ENCODE assay signal across 12 cellular contexts in genomic region chrX:12792711-12793110, GRCh38. TPM values are rescaled to one million over a fixed set of nuclear protein-coding genes. Genes with fewer than 3 reads are reported as not detected.
DNase-seq lines count a peak whose midpoint lies in the region; ATAC-seq, FAIRE-seq and TF ChIP-seq lines count a peak whose summit lies in the region.
"Had no signal": no experiment of that assay in that cellular context is flagged by ENCODE, and none has a peak within 500 bp of the region (broad histone marks: within the 10 kb centered on the region; RNA-seq: fewer than 3 reads in every experiment).

No MANE protein-coding gene starts in this region.

- TF ChIP-seq CTCF in HepG2 (CRISPR knock-in tag; IDR thresholded peaks at IDR 0.05) (no peak), right lobe of liver (IDR thresholded peaks at IDR 0.05) (no peak), fibroblast of mammary gland (conservative IDR thresholded peaks at IDR 0.05; ENCODE audit: control insufficient read depth, insufficient read depth, low read depth, low read length) (no peak), type B pancreatic cell (conservative IDR thresholded peaks at IDR 0.05) (no peak)

- peak overlapping the region; percentile 84 for H3K4me2 ChIP-seq in HepG2 (ENCODE audit: low read depth, low read length)

- H3K4me1 ChIP-seq in HepG2 (ENCODE audit: insufficient read depth, low read length) (peaks cover 27% of the 10 kb centered on the region), right lobe of liver (no peaks in the 10 kb centered on the region)

- peaks cover 13% of the 10 kb centered on the region for H3K36me3 Mint-ChIP-seq in type B pancreatic cell

- H3K79me2 ChIP-seq in HepG2 (ENCODE audit: insufficient read depth, low read length): peaks cover 13% of the 10 kb centered on the region

- CTCF ChIA-PET in HepG2 (lab: Yijun Ruan, JAX; ENCODE audit: low intra/inter-chr PET ratio, low total read pairs): no interaction called here

- no peak for ATAC-seq in HepG2
- ATAC-seq in right lobe of liver: no peak

- intact Hi-C loops in HepG2 (cut with micrococcal nuclease; ENCODE audit: unreplicated experiment) (no loop called here), right lobe of liver (cut with DNase I) (no loop called here)

- H3K27ac ChIP-seq in HepG2 (ENCODE audit: extremely low read length, insufficient read depth, low read length) (no peak overlapping the region), right lobe of liver (no peak overlapping the region), SK-N-MC (no peak overlapping the region)
- H3K27ac ChIP-seq: dorsolateral prefrontal cortex had no signal

- no peak overlapping the region for H3K27ac Mint-ChIP-seq in type B pancreatic cell

- 70% methylated on average over 3 of the region's 3 CpGs for WGBS in HepG2 (ENCODE audit: low lambda C conversion rate)
- WGBS in right lobe of liver (ENCODE audit: insufficient coverage, low coverage, low lambda C conversion rate, missing lambda C conversion rate): 77% methylated on average over 3 of the region's 3 CpGs

- no peaks in the 10 kb centered on the region for H3K4me1 Mint-ChIP-seq in type B pancreatic cell (ENCODE audit: unreplicated experiment)

- FAIRE-seq in HepG2 (lab: Jason Lieb, UNC): no peak

- H3K9ac ChIP-seq in HepG2 (ENCODE audit: insufficient read depth, low read depth, low read length) (no peak overlapping the region), SK-N-MC (ENCODE audit: insufficient read length) (no peak overlapping the region)

- peak overlapping the region in 1 of 3 experiments; percentile 69; a peak in 2 of 6 replicates for H3K4me3 ChIP-seq in HepG2 (replicated peaks in 1 of 3; ENCODE audit: insufficient read depth in 1 of 3, low read depth in 2 of 3, low read length in 3 of 3)
- no peak overlapping the region for H3K4me3 ChIP-seq in right lobe of liver
- peak overlapping the region; percentile 78; the same call in 1 of the 2 replicates for H3K4me3 ChIP-seq in SK-N-MC
- peak overlapping the region; percentile 49 for H3K4me3 ChIP-seq in fibroblast of mammary gland (ENCODE audit: control insufficient read depth, low read depth, low read length)

- H3K27me3 ChIP-seq in HepG2 (ENCODE audit: control insufficient read depth in 1 of 2, insufficient read depth in 2 of 2, low read length in 2 of 2) (no peaks in the 10 kb centered on the region; a peak in 1 of 5 replicates), right lobe of liver (no peaks in the 10 kb centered on the region)
- H3K27me3 ChIP-seq: stomach had no signal

- POLR2A ChIA-PET in HepG2 (lab: Yijun Ruan, JAX): no interaction called here

- peaks cover 8% of the 10 kb centered on the region for H3K9me3 Mint-ChIP-seq in type B pancreatic cell

- DNase-seq in HepG2 (ENCODE audit: low spot score) (no peak), right lobe of liver (no peak), SK-N-MC (ENCODE audit: low read depth, low spot score) (no peak), fibroblast of mammary gland (ENCODE audit: low read depth) (no peak), type B pancreatic cell (ENCODE audit: extremely low spot score, unreplicated experiment) (no peak), DMS79 (lab: John Stamatoyannopoulos, UW) (no peak), NOMO-1 treated with dmso at 0.1 percent for 144 hours (lab: John Stamatoyannopoulos, UW; ENCODE audit: unreplicated experiment) (no peak), NCI-H2107 treated with DMSO at 0.1 percent for 48 hours (lab: John Stamatoyannopoulos, UW; ENCODE audit: unreplicated experiment) (no peak)
- DNase-seq: AML-193, dorsolateral prefrontal cortex, hippocampal formation, stomach had no signal

- no peak for TF ChIP-seq RAD21 in HepG2 (CRISPR knock-in tag; IDR thresholded peaks at IDR 0.05)

- no peak overlapping the region for H2AFZ ChIP-seq in HepG2 (ENCODE audit: low read length)

- H3K27me3 Mint-ChIP-seq in type B pancreatic cell: peaks cover 6% of the 10 kb centered on the region

- TF ChIP-seq EP300 in HepG2 (IDR thresholded peaks at IDR 0.05; ENCODE audit: low read depth in 2 of 2, low read length in 2 of 2): no peak
- TF ChIP-seq EP300 in HepG2 (CRISPR knock-in tag; IDR thresholded peaks at IDR 0.05; ENCODE audit: borderline replicate concordance): no peak

- H4K20me1 ChIP-seq in HepG2 (ENCODE audit: insufficient read depth, low read length): no peaks in the 10 kb centered on the region

- H3K9me3 ChIP-seq in HepG2 (ENCODE audit: low read length): no peaks in the 10 kb centered on the region
- H3K9me3 ChIP-seq in right lobe of liver: no peaks in the 10 kb centered on the region
- no peaks in the 10 kb centered on the region for H3K9me3 ChIP-seq in SK-N-MC (ENCODE audit: low read depth, low read length)

- TF ChIP-seq POLR2A in HepG2 (IDR thresholded peaks at IDR 0.05; ENCODE audit: insufficient read depth in 1 of 2, low read depth in 2 of 2, low read length in 2 of 2) (no peak), right lobe of liver (IDR thresholded peaks at IDR 0.05) (no peak)

- in situ Hi-C loops in HepG2 (cut with HindIII; ENCODE audit: extremely low pct_ligation_motif_present, low pct_unique_long_range_greater_than_20kb): no loop called here

- H3K4me3 Mint-ChIP-seq in type B pancreatic cell: peak overlapping the region; percentile 84

- no TSS peak for BruUV-seq in HepG2 (replicated peaks; lab: Mats Ljungman, UMichigan)

- H3K36me3 ChIP-seq in HepG2 (replicated peaks in 1 of 2; ENCODE audit: control insufficient read depth in 1 of 2, insufficient read depth in 2 of 2, low read length in 2 of 2) (no peaks in the 10 kb centered on the region), right lobe of liver (no peaks in the 10 kb centered on the region), SK-N-MC (ENCODE audit: insufficient read depth, low read length) (no peaks in the 10 kb centered on the region)
- H3K36me3 ChIP-seq: stomach had no signal

TF ChIP-seq in HepG2, 621 proteins besides CTCF, POLR2A, EP300 and RAD21:
- TF ChIP-seq RBM22 (optimal IDR thresholded peaks at IDR 0.05; ENCODE audit: low read length): no peak
- no peak for TF ChIP-seq MIER2 (CRISPR knock-in tag; IDR thresholded peaks at IDR 0.05)
- peak; percentile 9 to 38; a peak in 1 of 4 replicates for TF ChIP-seq MAFK (conservative IDR thresholded peaks at IDR 0.05 in 1 of 2, IDR thresholded peaks at IDR 0.05 in 1 of 2; ENCODE audit: low read length in 2 of 2)

RNA-seq across cellular contexts. Expression of gene PRPS2, which starts 1.5 kb away (rescaled TPM):
- 24.4 and 29.2 TPM in 2 replicates for total RNA-seq in HepG2 (2016; rRNA removed; fragmentation: Illumina TruSeq; extraction: Trizol)
- 11.1 and 12.0 TPM in 2 replicates for total RNA-seq in HepG2 (2016; cell fraction: cytosol; rRNA removed; fragmentation: Illumina TruSeq; extraction: Trizol; ENCODE audit: low read depth)
- 26.5 and 27.5 TPM in 2 replicates for total RNA-seq in HepG2 (2016; cell fraction: insoluble cytoplasmic fraction; rRNA removed; fragmentation: Illumina TruSeq; extraction: Trizol)
- total RNA-seq in HepG2 (2016; cell fraction: membrane; rRNA removed; fragmentation: Illumina TruSeq; extraction: Trizol): 21.5 and 24.9 TPM in 2 replicates
- total RNA-seq in HepG2 (2016; cell fraction: nucleus; rRNA removed; fragmentation: Illumina TruSeq; extraction: Trizol): 13.1 and 13.4 TPM in 2 replicates
- polyA plus RNA-seq in HepG2 (2011; rRNA removed): 8.9 and 10.6 TPM in 2 replicates
- polyA plus RNA-seq in HepG2 (2011; cell fraction: cytosol; rRNA removed): 10.4 and 10.6 TPM in 2 replicates
- 5.8 and 7.2 TPM in 2 replicates for polyA plus RNA-seq in HepG2 (2011; cell fraction: nucleus; rRNA removed)
- polyA plus RNA-seq in HepG2 (2012): 10.4 and 10.5 TPM in 2 replicates
- polyA plus RNA-seq in HepG2 (2016; cell fraction: cytosol; fragmentation: Illumina TruSeq; extraction: Trizol; ENCODE audit: low read depth): 6.1 and 6.9 TPM in 2 replicates
- 29.8 and 30.5 TPM in 2 replicates for polyA plus RNA-seq in HepG2 (2016; cell fraction: insoluble cytoplasmic fraction; fragmentation: Illumina TruSeq; extraction: Trizol; ENCODE audit: low read depth)
- 11.1 and 11.7 TPM in 2 replicates for polyA plus RNA-seq in HepG2 (2016; cell fraction: membrane; fragmentation: Illumina TruSeq; extraction: Trizol; ENCODE audit: low read depth)
- polyA plus RNA-seq in HepG2 (2016; cell fraction: nucleus; fragmentation: Illumina TruSeq; extraction: Trizol; ENCODE audit: insufficient read depth, low read depth): 18.4 and 19.2 TPM in 2 replicates
- polyA minus RNA-seq in HepG2 (2011; rRNA and poly(A)+ RNA removed; ENCODE audit: low replicate concordance): 30.2 and 139 TPM in 2 replicates
- polyA minus RNA-seq in HepG2 (2011; cell fraction: cytosol; rRNA and poly(A)+ RNA removed): 15.6 and 20.8 TPM in 2 replicates
- polyA minus RNA-seq in HepG2 (2011; cell fraction: nucleus; rRNA and poly(A)+ RNA removed): 6.4 and 8.2 TPM in 2 replicates
- 10 to 100 TPM; 13.9 to 17.9 (median 15.0) TPM for total RNA-seq in right lobe of liver
- total RNA-seq in type B pancreatic cell (ENCODE audit: low replicate concordance): 44.0 and 51.7 TPM in 2 replicates

Comparison
In these comparisons a context has a peak if more than half of its experiments do, and no peak if none do; other contexts are left out.
1. H3K4me3 ChIP-seq: peak in SK-N-MC (single experiment) and fibroblast of mammary gland (single experiment); none in right lobe of liver (0 of 3).